1 cellular context compared by ENCODE assay signal in the genomic region with DNA sequence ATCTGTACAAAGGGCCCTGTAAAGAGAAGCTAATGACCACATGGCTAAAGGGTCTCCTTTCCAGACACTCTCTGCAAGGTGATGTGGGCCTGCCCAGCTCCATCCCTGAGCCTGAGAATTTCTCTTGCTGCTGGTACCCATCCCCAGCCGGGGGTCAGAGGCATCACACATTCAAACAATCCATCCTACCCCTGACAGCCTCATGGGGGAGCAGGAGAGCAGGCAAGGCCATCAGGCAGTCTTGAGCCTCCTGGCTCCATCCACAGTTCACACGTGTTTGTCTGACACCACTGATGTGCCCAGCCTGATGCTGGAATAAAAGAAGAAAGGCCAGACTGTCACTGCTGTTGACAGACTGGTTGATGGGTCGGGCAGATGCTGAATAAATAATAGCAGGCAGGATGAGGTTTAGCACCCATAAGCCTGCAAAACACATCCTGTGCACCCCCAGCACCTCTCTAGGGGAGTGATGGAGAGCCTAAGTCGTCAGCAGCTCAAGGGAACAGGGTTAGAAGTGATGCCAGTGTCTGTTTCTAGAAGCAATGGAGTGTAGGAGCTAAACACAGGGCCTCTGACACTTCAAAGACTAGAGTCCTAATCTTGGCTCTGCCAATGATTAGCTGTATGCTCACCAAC.
TF ChIP-seq lines count a peak whose summit lies in the region.

No MANE protein-coding gene starts in this region.

TF ChIP-seq in IMR-90, 13 proteins besides CTCF, POLR2A, EP300 and RAD21:
- TF ChIP-seq RCOR1 (IDR thresholded peaks at IDR 0.05; ENCODE audit: insufficient replicate concordance, low read length), result no peak
- no peak for TF ChIP-seq CHD1 (IDR thresholded peaks at IDR 0.05; ENCODE audit: low read depth, low read length)
- TF ChIP-seq MAFK (IDR thresholded peaks at IDR 0.05; ENCODE audit: low read depth, low read length), result no peak
- no peak for TF ChIP-seq BHLHE40 (IDR thresholded peaks at IDR 0.05; ENCODE audit: low read depth, low read length)
- TF ChIP-seq NFE2L2 (IDR thresholded peaks at IDR 0.05; ENCODE audit: low read depth, low read length), result no peak
- TF ChIP-seq SMC3 (IDR thresholded peaks at IDR 0.05; ENCODE audit: low read depth, low read length), result peak; percentile 15; the same call in 1 of the 2 replicates
